ENCODE assay signal across 2 cellular contexts in the genomic region with DNA sequence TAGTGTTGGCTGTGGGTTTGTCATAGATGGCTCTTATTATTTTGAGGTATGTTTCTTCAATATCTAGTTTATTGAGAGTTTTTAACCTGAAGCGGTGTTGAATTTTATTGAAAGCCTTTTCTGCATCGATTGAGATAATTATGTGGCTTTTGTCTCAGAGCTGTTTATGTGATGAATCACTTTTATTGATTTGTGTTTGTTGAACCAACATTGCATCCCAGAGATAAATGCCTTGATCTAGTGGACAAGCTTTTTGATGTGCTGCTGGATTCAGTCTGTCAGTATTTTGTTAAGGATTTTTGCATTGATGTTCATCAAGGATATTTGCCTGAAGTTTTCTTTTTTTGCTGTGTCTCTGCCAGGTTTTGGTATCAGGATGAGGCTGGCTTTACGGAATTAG.
A peak's percentile ranks its signal among the peaks of the same experiment; 100 is the strongest.
DNase-seq lines count a peak whose midpoint lies in the region; ATAC-seq, FAIRE-seq and TF ChIP-seq lines count a peak whose summit lies in the region.
"Not testable (repeated sequence)": the region's sequence is repeated elsewhere in the genome, so short reads cannot be mapped to it uniquely, and the experiment has no call there.

No MANE protein-coding gene starts in this region.

- intact Hi-C loops in HepG2 (cut with micrococcal nuclease; ENCODE audit: unreplicated experiment): not testable (repeated sequence)

- H3K4me2 ChIP-seq in HepG2 (ENCODE audit: low read depth, low read length): not testable (repeated sequence)

- 0% methylated on average over 3 of the region's 3 CpGs for WGBS in HepG2 (ENCODE audit: low lambda C conversion rate)

- TF ChIP-seq RAD21 in HepG2 (CRISPR knock-in tag; IDR thresholded peaks at IDR 0.05): not testable (repeated sequence)

- H3K36me3 Mint-ChIP-seq in neural crest cell (ENCODE audit: low read depth): peaks cover 31% of the 10 kb centered on the region

- not testable (repeated sequence) for H3K4me1 ChIP-seq in HepG2 (ENCODE audit: insufficient read depth, low read length)

- H3K4me1 Mint-ChIP-seq in neural crest cell: not testable (repeated sequence)

- DNase-seq in HepG2 (ENCODE audit: low spot score): peak; percentile 35
- not testable (repeated sequence) for DNase-seq in neural crest cell (ENCODE audit: low read depth, low spot score)

- H3K9me3 ChIP-seq in HepG2 (ENCODE audit: low read length): peaks cover 11% of the 10 kb centered on the region

- H3K4me3 ChIP-seq in HepG2 (replicated peaks in 1 of 3; ENCODE audit: insufficient read depth in 1 of 3, low read depth in 2 of 3, low read length in 3 of 3): not testable (repeated sequence)

- peaks cover 30% of the 10 kb centered on the region for H3K9me3 Mint-ChIP-seq in neural crest cell

- H2AFZ ChIP-seq in HepG2 (ENCODE audit: low read length): not testable (repeated sequence)

- in situ Hi-C loops in HepG2 (cut with HindIII; ENCODE audit: extremely low pct_ligation_motif_present, low pct_unique_long_range_greater_than_20kb): loop anchor here (25.0 kb wide), 1 partner anchor 835 kb away; no protein-coding TSS in a partner anchor

- ATAC-seq in HepG2: not testable (repeated sequence)

- not testable (repeated sequence) for H3K9ac ChIP-seq in HepG2 (ENCODE audit: insufficient read depth, low read depth, low read length)

- H3K27ac Mint-ChIP-seq in neural crest cell (ENCODE audit: unreplicated experiment): peak overlapping the region; percentile 4

- not testable (repeated sequence) for H3K27ac ChIP-seq in HepG2 (ENCODE audit: extremely low read length, insufficient read depth, low read length)

- H3K27me3 Mint-ChIP-seq in neural crest cell (ENCODE audit: low read depth): not testable (repeated sequence)

- not testable (repeated sequence) for TF ChIP-seq POLR2A in HepG2 (IDR thresholded peaks at IDR 0.05; ENCODE audit: insufficient read depth in 1 of 2, low read depth in 2 of 2, low read length in 2 of 2)

- TF ChIP-seq CTCF in HepG2 (CRISPR knock-in tag; IDR thresholded peaks at IDR 0.05); neural crest cell (conservative IDR thresholded peaks at IDR 0.05): not testable (repeated sequence)

- not testable (repeated sequence) for H3K36me3 ChIP-seq in HepG2 (replicated peaks in 1 of 2; ENCODE audit: control insufficient read depth in 1 of 2, insufficient read depth in 2 of 2, low read length in 2 of 2)

- H3K4me3 Mint-ChIP-seq in neural crest cell: not testable (repeated sequence)

- not testable (repeated sequence) for H3K79me2 ChIP-seq in HepG2 (ENCODE audit: insufficient read depth, low read length)

- not testable (repeated sequence) for H3K27me3 ChIP-seq in HepG2 (ENCODE audit: control insufficient read depth in 1 of 2, insufficient read depth in 2 of 2, low read length in 2 of 2)

- peak; percentile 66 for FAIRE-seq in HepG2 (lab: Jason Lieb, UNC)

- BruUV-seq in HepG2 (replicated peaks; lab: Mats Ljungman, UMichigan): not testable (repeated sequence)

- POLR2A ChIA-PET in HepG2 (lab: Yijun Ruan, JAX): not testable (repeated sequence)

- TF ChIP-seq EP300 in HepG2 (IDR thresholded peaks at IDR 0.05; ENCODE audit: low read depth in 2 of 2, low read length in 2 of 2): peak in 1 of 2 experiments; percentile 31; a peak in 1 of 4 replicates
- not testable (repeated sequence) for TF ChIP-seq EP300 in HepG2 (CRISPR knock-in tag; IDR thresholded peaks at IDR 0.05; ENCODE audit: borderline replicate concordance)

- CTCF ChIA-PET in HepG2 (lab: Yijun Ruan, JAX; ENCODE audit: low intra/inter-chr PET ratio, low total read pairs): not testable (repeated sequence)

- H4K20me1 ChIP-seq in HepG2 (ENCODE audit: insufficient read depth, low read length): not testable (repeated sequence)

TF ChIP-seq in HepG2, 621 proteins besides CTCF, POLR2A, EP300 and RAD21:
- TF ChIP-seq FOSL2 (CRISPR knock-in tag; IDR thresholded peaks at IDR 0.05) (peak; percentile 67), TBX3 (IDR thresholded peaks at IDR 0.05; ENCODE audit: borderline replicate concordance) (peak; percentile 81; the same call in 1 of the 2 replicates), FOXP1 (IDR thresholded peaks at IDR 0.05) (peak; percentile 79; the same call in 1 of the 2 replicates), FOXP1 (CRISPR knock-in tag; IDR thresholded peaks at IDR 0.05) (peak; percentile 47; the same call in 1 of the 2 replicates), TCF7 (IDR thresholded peaks at IDR 0.05; ENCODE audit: low read depth) (peak; percentile 76), SOX6 (CRISPR knock-in tag; IDR thresholded peaks at IDR 0.05) (peak; percentile 14; the same call in 1 of the 2 replicates), FOXA1 (IDR thresholded peaks at IDR 0.05) (peak; percentile 76), PAXIP1 (CRISPR knock-in tag; conservative IDR thresholded peaks at IDR 0.05) (peak; percentile 34; the same call in 1 of the 2 replicates), LCORL (IDR thresholded peaks at IDR 0.05) (peak; percentile 63; the same call in 1 of the 2 replicates), FOXA3 (CRISPR knock-in tag; IDR thresholded peaks at IDR 0.05) (peak; percentile 45; the same call in 1 of the 2 replicates), KAT2B (IDR thresholded peaks at IDR 0.05; ENCODE audit: borderline replicate concordance, low read depth, low read length) (peak; percentile 92), HMG20A (CRISPR knock-in tag; IDR thresholded peaks at IDR 0.05; ENCODE audit: borderline replicate concordance) (0 out of 2 replicates have a peak, but pooled peaks have one; percentile 16), ONECUT2 (CRISPR knock-in tag; IDR thresholded peaks at IDR 0.05) (0 out of 2 replicates have a peak, but pooled peaks have one; percentile 14)
- TF ChIP-seq SOX6 (IDR thresholded peaks at IDR 0.05); FOXA1 (CRISPR knock-in tag; IDR thresholded peaks at IDR 0.05); LCORL (CRISPR knock-in tag; IDR thresholded peaks at IDR 0.05): not testable (repeated sequence)
- TF ChIP-seq, protein P1, sequence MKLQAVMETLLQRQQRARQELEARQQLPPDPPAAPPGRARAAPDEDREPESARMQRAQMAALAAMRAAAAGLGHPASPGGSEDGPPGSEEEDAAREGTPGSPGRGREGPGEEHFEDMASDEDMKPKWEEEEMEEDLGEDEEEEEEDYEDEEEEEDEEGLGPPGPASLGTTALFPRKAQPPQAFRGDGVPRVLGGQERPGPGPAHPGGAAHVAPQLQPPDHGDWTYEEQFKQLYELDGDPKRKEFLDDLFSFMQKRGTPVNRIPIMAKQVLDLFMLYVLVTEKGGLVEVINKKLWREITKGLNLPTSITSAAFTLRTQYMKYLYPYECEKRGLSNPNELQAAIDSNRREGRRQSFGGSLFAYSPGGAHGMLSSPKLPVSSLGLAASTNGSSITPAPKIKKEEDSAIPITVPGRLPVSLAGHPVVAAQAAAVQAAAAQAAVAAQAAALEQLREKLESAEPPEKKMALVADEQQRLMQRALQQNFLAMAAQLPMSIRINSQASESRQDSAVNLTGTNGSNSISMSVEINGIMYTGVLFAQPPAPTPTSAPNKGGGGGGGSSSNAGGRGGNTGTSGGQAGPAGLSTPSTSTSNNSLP (IDR thresholded peaks at IDR 0.05; ENCODE audit: low read depth, low read length): peak; percentile 77
